In genomic region chr16:11232302-11232851, GRCh38 we compare ENCODE assay signal across 1 cellular context.
TF ChIP-seq lines count a peak whose summit lies in the region.

No MANE protein-coding gene starts in this region.

TF ChIP-seq in K562, 482 proteins besides CTCF, POLR2A, EP300 and RAD21 (continued from another document):
- TF ChIP-seq THAP12 (CRISPR knock-in tag; IDR thresholded peaks at IDR 0.05) (no peak), TCF15 (CRISPR knock-in tag; IDR thresholded peaks at IDR 0.05) (no peak), PRPF4 (IDR thresholded peaks at IDR 0.05; ENCODE audit: insufficient read depth, low read depth, low read length, poor library complexity, severe bottlenecking) (no peak), ZKSCAN8 (CRISPR knock-in tag; IDR thresholded peaks at IDR 0.05) (0 out of 2 replicates have a peak, but pooled peaks have one; percentile 3), ARID2 (IDR thresholded peaks at IDR 0.05) (no peak), ETS1 (conservative IDR thresholded peaks at IDR 0.05; ENCODE audit: control insufficient read depth, low read depth, low read length) (no peak), NFATC3 (IDR thresholded peaks at IDR 0.05) (no peak), JUNB (CRISPR knock-in tag; conservative IDR thresholded peaks at IDR 0.05) (no peak), KDM1A (IDR thresholded peaks at IDR 0.05) (peak in 1 of 2 experiments; percentile 96; a peak in 2 of 4 replicates), CXXC5 (CRISPR knock-in tag; IDR thresholded peaks at IDR 0.05) (no peak), NCOA4 (IDR thresholded peaks at IDR 0.05; ENCODE audit: partially characterized antibody) (no peak), ZNF511 (CRISPR knock-in tag; IDR thresholded peaks at IDR 0.05) (no peak), ZNF512 (tag; IDR thresholded peaks at IDR 0.05) (peak; percentile 88), MTF1 (CRISPR knock-in tag; IDR thresholded peaks at IDR 0.05; ENCODE audit: borderline replicate concordance) (no peak), FOXA3 (CRISPR knock-in tag; conservative IDR thresholded peaks at IDR 0.05 in 1 of 2, IDR thresholded peaks at IDR 0.05 in 1 of 2) (no peak)
